ENCODE assay signal across 23 cellular contexts in the genomic region with DNA sequence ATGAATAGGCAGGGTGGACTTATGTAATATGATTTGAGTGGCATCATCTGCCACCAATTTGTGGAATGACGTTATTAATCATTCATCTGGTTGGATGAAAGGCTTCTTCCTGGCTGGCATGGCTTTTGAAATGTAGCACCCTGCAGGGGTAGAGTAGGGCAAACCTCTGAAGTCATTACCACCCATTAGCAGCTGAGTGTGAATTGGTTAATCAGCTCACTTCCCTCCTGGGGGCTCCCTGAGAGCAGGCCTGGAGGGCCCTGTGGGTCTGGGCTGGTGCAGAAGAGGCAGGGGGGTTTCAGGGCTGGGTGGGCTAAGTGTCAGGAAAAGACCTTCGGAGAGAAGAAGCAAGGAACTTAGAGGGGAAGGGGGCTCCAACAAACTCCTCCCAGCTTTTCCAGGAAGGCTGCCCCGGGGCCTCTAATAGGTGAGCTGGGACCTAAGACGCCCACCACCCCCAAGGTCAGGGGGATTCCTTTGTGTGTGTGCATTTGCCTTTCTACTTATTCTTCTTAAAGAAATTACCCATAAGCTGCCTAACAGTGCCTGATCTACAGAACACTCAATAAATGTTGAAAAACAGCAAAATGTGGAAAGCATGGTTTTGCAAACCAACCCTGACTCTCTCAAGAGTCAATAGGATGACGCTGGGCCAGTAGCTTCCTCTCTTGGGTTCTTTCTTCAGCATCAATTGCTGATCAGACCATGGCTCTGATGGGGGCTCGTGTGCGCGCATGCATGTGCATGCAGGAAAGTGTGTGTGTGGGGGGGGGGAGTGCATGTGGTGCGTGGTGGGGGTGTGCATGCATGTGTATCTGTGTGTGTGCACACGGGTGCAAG. TPM values are rescaled to one million over a fixed set of nuclear protein-coding genes. Genes with fewer than 3 reads are reported as not detected.
A peak's percentile ranks its signal among the peaks of the same experiment; 100 is the strongest.
DNase-seq lines count a peak whose midpoint lies in the region; ATAC-seq and TF ChIP-seq lines count a peak whose summit lies in the region.
"Had no signal": no experiment of that assay in that cellular context is flagged by ENCODE, and none has a peak within 500 bp of the region (broad histone marks: within the 10 kb centered on the region; RNA-seq: fewer than 3 reads in every experiment).

No MANE protein-coding gene starts in this region.

- peaks cover 56% of the 10 kb centered on the region for H3K4me1 Mint-ChIP-seq in CD14-positive monocyte
- H3K4me1 Mint-ChIP-seq: activated CD4-positive, alpha-beta T cell treated with anti-CD3 and anti-CD28 coated beads for 36 hours; activated CD8-positive, alpha-beta memory T cell treated with anti-CD3 and anti-CD28 coated beads, Interleukin-2, amount 10 ng/mL, durations not matched to agents 7 days and 5 days; IgD-negative memory B cell; immature natural killer cell; natural killer cell had no signal

- H3K36me3 Mint-ChIP-seq in CD14-positive monocyte = no peaks in the 10 kb centered on the region
- H3K36me3 Mint-ChIP-seq: activated CD8-positive, alpha-beta memory T cell treated with anti-CD3 and anti-CD28 coated beads, Interleukin-2, amount 10 ng/mL, durations not matched to agents 7 days and 5 days; immature natural killer cell; natural killer cell had no signal

- peak; percentile 23 to 25 for ATAC-seq in lower lobe of right lung
- no peak for ATAC-seq in GM18868 (IDR thresholded peaks at IDR 0.05; ENCODE audit: unreplicated experiment)
- ATAC-seq: activated CD4-positive, alpha-beta T cell treated with anti-CD3 and anti-CD28 coated beads for 36 hours; activated CD8-positive, alpha-beta memory T cell treated with anti-CD3 and anti-CD28 coated beads, Interleukin-2, amount 10 ng/mL, durations not matched to agents 7 days and 5 days; natural killer cell; Right ventricle myocardium inferior had no signal

- H3K27ac Mint-ChIP-seq in CD14-positive monocyte = peak overlapping the region; percentile 95 to 98 (median 97)
- H3K27ac Mint-ChIP-seq: activated CD4-positive, alpha-beta T cell treated with anti-CD3 and anti-CD28 coated beads for 36 hours; activated CD8-positive, alpha-beta memory T cell treated with anti-CD3 and anti-CD28 coated beads, Interleukin-2, amount 10 ng/mL, durations not matched to agents 7 days and 5 days; IgD-negative memory B cell; immature natural killer cell; natural killer cell had no signal

- no peak overlapping the region for H3K27ac ChIP-seq in lower lobe of right lung
- H3K27ac ChIP-seq in substantia nigra (ENCODE audit: low read depth, low read length, poor library complexity, severe bottlenecking) = no peak overlapping the region
- H3K27ac ChIP-seq: BLaER1 treated with 17β-estradiol and CSF1 and Interleukin-3, amounts not matched to agents 10 nM and 100 nM; left ventricle myocardium inferior; right lobe of liver had no signal

- peaks cover 0 to 3% (median 0%) of the 10 kb centered on the region in 7 donors for H3K9me3 Mint-ChIP-seq in CD14-positive monocyte
- H3K9me3 Mint-ChIP-seq: immature natural killer cell, natural killer cell had no signal

- H3K4me3 Mint-ChIP-seq in CD14-positive monocyte = peak overlapping the region in 1 of 2 donors; percentile 85
- H3K4me3 Mint-ChIP-seq: activated CD4-positive, alpha-beta T cell treated with anti-CD3 and anti-CD28 coated beads for 36 hours; activated CD8-positive, alpha-beta memory T cell treated with anti-CD3 and anti-CD28 coated beads, Interleukin-2, amount 10 ng/mL, durations not matched to agents 7 days and 5 days; IgD-negative memory B cell; immature natural killer cell; natural killer cell had no signal

- no peak for DNase-seq in CD14-positive monocyte (ENCODE audit: low spot score)
- DNase-seq in NCI-H1417 (lab: John Stamatoyannopoulos, UW) = peak in 2 of 3 experiments; percentile 80 to 95
- DNase-seq in NOMO-1 (lab: John Stamatoyannopoulos, UW; ENCODE audit: unreplicated experiment in 2 of 2) = peak; percentile 38 to 64
- no peak for DNase-seq in lower lobe of right lung
- no peak for DNase-seq in GM10266 (ENCODE audit: extremely low spot score)
- DNase-seq in substantia nigra (lab: John Stamatoyannopoulos, UW) = no peak
- DNase-seq in NCI-H748 treated with DMSO at 0.1 percent for 48 hours (lab: John Stamatoyannopoulos, UW) = no peak
- DNase-seq: activated CD4-positive, alpha-beta T cell treated with anti-CD3 and anti-CD28 coated beads for 36 hours; activated CD8-positive, alpha-beta memory T cell treated with anti-CD3 and anti-CD28 coated beads, Interleukin-2, amount 10 ng/mL, durations not matched to agents 7 days and 5 days; activated naive CD4-positive, alpha-beta T cell treated with anti-CD3 and anti-CD28 coated beads, Interleukin-2, amount 50 U/mL, for 16 hours; immature natural killer cell; left ventricle myocardium inferior; midbrain; natural killer cell; NCI-H510A treated with DMSO at 0.1 percent for 48 hours; OCI-M1; right lobe of liver; T-helper 1 cell; upper lobe of left lung had no signal

- intact Hi-C loops in CD14-positive monocyte (cut with micrococcal nuclease) = loop anchor here in 1 of 2 donors (5.0 to 10.0 kb wide), 2 partner anchors 37 to 50 kb away; no protein-coding TSS in a partner anchor
- intact Hi-C loops in lower lobe of right lung (cut with DNase I) = no loop called here

- no peaks in the 10 kb centered on the region for H3K36me3 ChIP-seq in lower lobe of right lung
- H3K36me3 ChIP-seq: BLaER1 treated with 17β-estradiol and CSF1 and Interleukin-3, amounts not matched to agents 10 nM and 100 nM; left ventricle myocardium inferior; right lobe of liver; upper lobe of left lung had no signal

- H3K9me3 ChIP-seq in lower lobe of right lung = no peaks in the 10 kb centered on the region
- H3K9me3 ChIP-seq: left ventricle myocardium inferior, right lobe of liver, upper lobe of left lung had no signal

- peaks cover 0 to 2% (median 0%) of the 10 kb centered on the region in 3 donors for H3K27me3 Mint-ChIP-seq in CD14-positive monocyte (ENCODE audit: low read depth in 3 of 3)
- H3K27me3 Mint-ChIP-seq: activated CD8-positive, alpha-beta memory T cell treated with anti-CD3 and anti-CD28 coated beads, Interleukin-2, amount 10 ng/mL, durations not matched to agents 7 days and 5 days had no signal

- TF ChIP-seq CTCF in CD14-positive monocyte (IDR thresholded peaks at IDR 0.05) (no peak), lower lobe of right lung (IDR thresholded peaks at IDR 0.05) (no peak), GM10266 (IDR thresholded peaks at IDR 0.05; ENCODE audit: control insufficient read depth, insufficient read depth, low read depth, missing control alignments) (no peak)

- no peak overlapping the region for H3K4me3 ChIP-seq in lower lobe of right lung
- H3K4me3 ChIP-seq: BLaER1 treated with 17β-estradiol and CSF1 and Interleukin-3, amounts not matched to agents 10 nM and 100 nM; left ventricle myocardium inferior; right lobe of liver; upper lobe of left lung had no signal

- no peaks in the 10 kb centered on the region for H3K27me3 ChIP-seq in lower lobe of right lung (ENCODE audit: low read depth)
- H3K27me3 ChIP-seq: BLaER1 treated with 17β-estradiol and CSF1 and Interleukin-3, amounts not matched to agents 10 nM and 100 nM; right lobe of liver; upper lobe of left lung had no signal

- peaks cover 8% of the 10 kb centered on the region for H3K4me1 ChIP-seq in lower lobe of right lung
- H3K4me1 ChIP-seq: BLaER1 treated with 17β-estradiol and CSF1 and Interleukin-3, amounts not matched to agents 10 nM and 100 nM; left ventricle myocardium inferior had no signal

RNA-seq across cellular contexts. Expression of a gene that starts 49.7 kb away (rescaled TPM):
- polyA plus RNA-seq in CD14-positive monocyte = 1 to 10 TPM; 5.0 to 8.6 TPM
- 28.8 TPM for total RNA-seq in lower lobe of right lung

Comparison
In these comparisons a context has a peak if more than half of its experiments do, and no peak if none do; other contexts are left out.
1. DNase-seq: peak in NCI-H1417 (2 of 3) and NOMO-1 (2 of 2); none in CD14-positive monocyte (single experiment), lower lobe of right lung (single experiment), GM10266 (single experiment), substantia nigra (0 of 49) and NCI-H748 treated with DMSO at 0.1 percent for 48 hours (single experiment).